Comparison of ENCODE assay signal across 8 cellular contexts in genomic region chr3:196941846-196942225, GRCh38. TPM values are rescaled to one million over a fixed set of nuclear protein-coding genes. Genes with fewer than 3 reads are reported as not detected.
DNase-seq lines count a peak whose midpoint lies in the region; ATAC-seq and TF ChIP-seq lines count a peak whose summit lies in the region.

No MANE protein-coding gene starts in this region.

- no peak for TF ChIP-seq CTCF in Calu3 (IDR thresholded peaks at IDR 0.05; ENCODE audit: unreplicated experiment)
- no peak for TF ChIP-seq CTCF in astrocyte of the cerebellum (IDR thresholded peaks at IDR 0.05; ENCODE audit: low read depth, low read length, missing control alignments)

- CTCF ChIA-PET in Calu3 (lab: Charles Lee), result interaction anchor here (0.6 to 2.0 kb wide), 4 partner anchors 19 to 374 kb away, joined by 3 to 12 read pairs (median 4); partner anchors contain the start of genes FBXO45 and WDR53

- peak; percentile 59 for DNase-seq in Calu3
- DNase-seq in T-helper 2 cell treated with Interferon-gamma antibody and Interleukin-4, amounts not matched to agents 5 μg/mL and 100 μg/mL, for 36 hours (ENCODE audit: low spot score), result peak; percentile 68
- DNase-seq in astrocyte of the cerebellum (ENCODE audit: low read depth), result no peak
- DNase-seq in immature natural killer cell, result peak in 1 of 3 donors; percentile 53
- peak; percentile 50 to 52 for DNase-seq in stimulated activated CD4-positive, alpha-beta T cell treated with anti-CD3 and anti-CD28 coated beads, Interleukin-15, amount 100 ng/mL, for 48 hours (ENCODE audit: low read depth in 2 of 2)
- no peak for DNase-seq in G401 (ENCODE audit: low spot score)

- H3K4me1 Mint-ChIP-seq in Calu3 (ENCODE audit: low read depth, unreplicated experiment) (peaks cover 9% of the 10 kb centered on the region), immature natural killer cell (peaks cover 39 to 44% of the 10 kb centered on the region in 2 donors)
- peaks cover 30% of the 10 kb centered on the region for H3K4me1 Mint-ChIP-seq in T-helper 2 cell treated with Interferon-gamma antibody and Interleukin-4, amounts not matched to agents 5 μg/mL and 100 μg/mL, for 36 hours (ENCODE audit: low read depth)

- ATAC-seq in GM21390 (IDR thresholded peaks at IDR 0.05; ENCODE audit: unreplicated experiment), result peak; percentile 33

- H3K4me3 ChIP-seq in HUES48 (ENCODE audit: low read depth, low read length) (peak overlapping the region; percentile 90), astrocyte of the cerebellum (ENCODE audit: low read depth, low read length) (peak overlapping the region; percentile 98)

- peak overlapping the region; percentile 94 for H3K9ac ChIP-seq in HUES48 (ENCODE audit: low read depth, low read length)

- H3K27me3 Mint-ChIP-seq in Calu3 (ENCODE audit: unreplicated experiment), result no peaks in the 10 kb centered on the region
- peaks cover 4% of the 10 kb centered on the region for H3K27me3 Mint-ChIP-seq in T-helper 2 cell treated with Interferon-gamma antibody and Interleukin-4, amounts not matched to agents 5 μg/mL and 100 μg/mL, for 36 hours (ENCODE audit: low read depth)
- peaks cover 5 to 17% (median 12%) of the 10 kb centered on the region in 3 donors for H3K27me3 Mint-ChIP-seq in immature natural killer cell (ENCODE audit: low read depth in 3 of 3)

- H3K36me3 ChIP-seq in HUES48 (ENCODE audit: control insufficient read depth, insufficient read depth, low read length), result peaks cover 36% of the 10 kb centered on the region

- no peaks in the 10 kb centered on the region for H3K9me3 ChIP-seq in HUES48 (ENCODE audit: control insufficient read depth, insufficient read depth, low read length)

- H3K4me1 ChIP-seq in HUES48 (ENCODE audit: control insufficient read depth, insufficient read depth, low read length), result peaks cover 12% of the 10 kb centered on the region

- H3K27me3 ChIP-seq in HUES48 (ENCODE audit: control insufficient read depth, insufficient read depth, low read length), result no peaks in the 10 kb centered on the region

- peaks cover 85% of the 10 kb centered on the region for H3K36me3 Mint-ChIP-seq in Calu3 (ENCODE audit: insufficient read depth, unreplicated experiment)
- peaks cover 49% of the 10 kb centered on the region for H3K36me3 Mint-ChIP-seq in T-helper 2 cell treated with Interferon-gamma antibody and Interleukin-4, amounts not matched to agents 5 μg/mL and 100 μg/mL, for 36 hours (ENCODE audit: low read depth)
- H3K36me3 Mint-ChIP-seq in immature natural killer cell, result peaks cover 0 to 21% (median 15%) of the 10 kb centered on the region in 3 donors

- TSS peak; percentile 67 for BruUV-seq in Calu3 (replicated peaks; lab: Mats Ljungman, UMichigan)

- intact Hi-C loops in Calu3 (cut with micrococcal nuclease; ENCODE audit: unreplicated experiment), result loop anchor here (5.0 to 10.0 kb wide), 2 partner anchors 105 to 337 kb away; no protein-coding TSS in a partner anchor

- in situ Hi-C loops in astrocyte of the cerebellum (cut with HindIII; ENCODE audit: low sequenced_read_pairs), result no loop called here
- in situ Hi-C loops in G401 (cut with HindIII; ENCODE audit: low sequenced_read_pairs), result no loop called here

- H3K4me3 Mint-ChIP-seq in Calu3 (ENCODE audit: low read depth, unreplicated experiment) (peak overlapping the region; percentile 96), immature natural killer cell (peak overlapping the region; percentile 92 to 97 (median 94))
- peak overlapping the region; percentile 99 for H3K4me3 Mint-ChIP-seq in T-helper 2 cell treated with Interferon-gamma antibody and Interleukin-4, amounts not matched to agents 5 μg/mL and 100 μg/mL, for 36 hours

- H3K9me3 Mint-ChIP-seq in Calu3 (ENCODE audit: low read depth, unreplicated experiment) (no peaks in the 10 kb centered on the region), immature natural killer cell (no peaks in the 10 kb centered on the region)
- H3K9me3 Mint-ChIP-seq in T-helper 2 cell treated with Interferon-gamma antibody and Interleukin-4, amounts not matched to agents 5 μg/mL and 100 μg/mL, for 36 hours, result no peaks in the 10 kb centered on the region

- peak overlapping the region; percentile 97 for H3K27ac Mint-ChIP-seq in Calu3 (ENCODE audit: unreplicated experiment)
- H3K27ac Mint-ChIP-seq in T-helper 2 cell treated with Interferon-gamma antibody and Interleukin-4, amounts not matched to agents 5 μg/mL and 100 μg/mL, for 36 hours, result peak overlapping the region; percentile 93
- H3K27ac Mint-ChIP-seq in immature natural killer cell, result peak overlapping the region; percentile 95 to 98 (median 98)

- peak overlapping the region; percentile 98 for H3K27ac ChIP-seq in HUES48 (ENCODE audit: low read depth, low read length)

RNA-seq across cellular contexts. Expression of gene NCBP2, which starts 0.5 kb away (rescaled TPM):
- total RNA-seq in Calu3 (2022), result 67.1 and 71.5 TPM in 2 replicates
- polyA plus RNA-seq in immature natural killer cell, result 10 to 100 TPM; 28.4 to 57.2 (median 36.5) TPM
- total RNA-seq in G401 (2014; rRNA removed; shearing (Covaris generic)), result 33.1 and 34.6 TPM in 2 replicates

RNA-seq across cellular contexts. Expression of gene PIGZ, which starts 26.8 kb away (rescaled TPM):
- total RNA-seq in Calu3 (2022), result 6.7 TPM in 2 replicates
- polyA plus RNA-seq in immature natural killer cell, result 1 to 10 TPM; 1.6 to 2.9 (median 2.3) TPM
- total RNA-seq in G401 (2014; rRNA removed; shearing (Covaris generic)), result not detected in 2 replicates

Comparison
In these comparisons a context has a peak if more than half of its experiments do, and no peak if none do; other contexts are left out.
1. DNase-seq: peak in Calu3 (single experiment), T-helper 2 cell treated with Interferon-gamma antibody and Interleukin-4, amounts not matched to agents 5 μg/mL and 100 μg/mL, for 36 hours (single experiment) and stimulated activated CD4-positive, alpha-beta T cell treated with anti-CD3 and anti-CD28 coated beads, Interleukin-15, amount 100 ng/mL, for 48 hours (2 of 2); none in astrocyte of the cerebellum (single experiment) and G401 (single experiment).
2. Peak in every context shown above with its lines, with median percentiles within 50 percentile points of each other: H3K27ac Mint-ChIP-seq and H3K4me3 Mint-ChIP-seq.